8 cellular contexts compared by ENCODE assay signal in the genomic region with DNA sequence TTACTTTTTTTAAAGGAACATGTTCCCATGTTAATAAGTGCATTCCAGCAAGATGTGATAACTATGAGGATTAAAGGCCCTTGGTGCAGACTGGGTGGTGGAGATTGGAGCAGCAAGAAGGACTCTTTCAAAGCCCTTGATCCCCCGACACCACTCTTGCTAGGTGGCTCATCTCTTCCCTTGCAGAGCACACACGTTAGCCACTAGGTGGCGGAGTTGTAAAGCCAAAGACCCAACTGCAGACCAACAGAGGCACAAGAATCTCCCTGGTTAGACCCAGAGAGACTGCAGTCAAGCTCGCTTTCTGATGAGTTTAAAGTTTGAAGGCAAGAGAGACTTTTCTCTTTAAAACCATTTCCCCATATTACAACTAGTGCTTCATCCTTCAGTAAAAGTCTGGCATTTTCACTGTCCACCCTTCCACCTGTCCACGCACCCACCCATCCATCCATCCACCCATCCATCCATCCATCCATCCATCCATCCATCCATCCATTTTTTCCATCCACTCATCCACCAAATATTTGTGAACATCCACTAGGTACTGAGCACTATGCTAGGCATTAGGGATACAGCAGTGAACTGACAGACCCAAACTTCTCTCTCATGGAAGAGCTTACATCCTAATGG.
DNase-seq lines count a peak whose midpoint lies in the region; ATAC-seq and TF ChIP-seq lines count a peak whose summit lies in the region.

No MANE protein-coding gene starts in this region.

- in situ Hi-C loops in Caki2 (cut with HindIII; ENCODE audit: low pct_unique_long_range_greater_than_20kb, low sequenced_read_pairs), result no loop called here
- in situ Hi-C loops in SK-MEL-5 (cut with HindIII; ENCODE audit: low pct_unique_long_range_greater_than_20kb, low sequenced_read_pairs), result no loop called here

- WGBS in heart right ventricle, 2 donors, result 25 to 26% methylated on average over 5 of the region's 5 CpGs

- H3K36me3 ChIP-seq in MG63, result no peaks in the 10 kb centered on the region
- H3K36me3 ChIP-seq in heart right ventricle, result no peaks in the 10 kb centered on the region

- no peak overlapping the region for H3K27ac ChIP-seq in heart right ventricle

- H3K4me3 ChIP-seq in MG63 (no peak overlapping the region), heart right ventricle (no peak overlapping the region), retinal pigment epithelial cell (ENCODE audit: low read length) (no peak overlapping the region)

- peak; percentile 57 for DNase-seq in Caki2 (ENCODE audit: low read depth)
- peak; percentile 64 for DNase-seq in MG63
- DNase-seq in SK-MEL-5 (ENCODE audit: low read depth, low spot score), result peak; percentile 85
- peak; percentile 28 for DNase-seq in activated naive CD8-positive, alpha-beta T cell treated with anti-CD3 and anti-CD28 coated beads, Interleukin-2, amount 50 U/mL, for 16 hours (ENCODE audit: low read depth, low spot score)
- DNase-seq in heart right ventricle, result peak in 1 of 2 donors; percentile 56
- peak; percentile 32 for DNase-seq in retinal pigment epithelial cell (ENCODE audit: low read depth)

- 0 out of 2 replicates have a peak, but pooled peaks cover 2% of the 10 kb centered on the region for H3K9me3 ChIP-seq in MG63
- no peaks in the 10 kb centered on the region for H3K9me3 ChIP-seq in heart right ventricle

- H3K27me3 ChIP-seq in MG63, result peaks cover 24% of the 10 kb centered on the region
- peaks cover 0 to 52% (median 15%) of the 10 kb centered on the region in 7 donors for H3K27me3 ChIP-seq in heart right ventricle

- ATAC-seq in GM21515 (IDR thresholded peaks at IDR 0.05; ENCODE audit: unreplicated experiment) (peak; percentile 82), heart right ventricle (peak; percentile 70 to 82 (median 76)), HG02970 (IDR thresholded peaks at IDR 0.05; ENCODE audit: low FRiP score, unreplicated experiment) (no peak)

- intact Hi-C loops in heart right ventricle (cut with DNase I), result loop anchor here (1.0 to 5.0 kb wide), 6 partner anchors 491 to 511 kb away; partner anchors contain the start of gene DRD1 (in 8 of the 10)

- TF ChIP-seq CTCF in heart right ventricle (IDR thresholded peaks at IDR 0.05) (peak; percentile 58 to 86 (median 80)), retinal pigment epithelial cell (conservative IDR thresholded peaks at IDR 0.05; ENCODE audit: low read depth, low read length) (peak; percentile 93)

- H3K4me1 ChIP-seq in heart right ventricle, result no peaks in the 10 kb centered on the region
